14 cellular contexts compared by ENCODE assay signal in the genomic region with DNA sequence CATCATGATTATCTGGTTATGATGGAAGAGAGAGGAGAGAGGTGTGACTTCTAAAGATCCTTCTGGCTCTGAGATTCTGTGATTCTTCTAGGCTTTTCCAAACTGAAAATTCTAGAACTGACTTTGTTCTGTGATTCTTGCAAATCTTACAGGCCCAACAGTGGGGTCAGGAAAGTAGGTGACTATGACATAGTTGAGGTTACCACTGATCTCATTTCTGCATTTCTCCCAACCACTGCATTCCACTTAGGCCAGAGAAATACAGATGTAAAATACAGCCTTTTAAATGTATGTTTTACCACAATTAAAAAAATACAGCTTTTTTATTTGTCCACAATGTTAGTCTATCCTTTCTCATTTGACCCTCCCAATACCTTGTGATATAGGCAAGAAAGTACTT.
DNase-seq lines count a peak whose midpoint lies in the region; ATAC-seq and TF ChIP-seq lines count a peak whose summit lies in the region.
"Had no signal": no experiment of that assay in that cellular context is flagged by ENCODE, and none has a peak within 500 bp of the region (broad histone marks: within the 10 kb centered on the region; RNA-seq: fewer than 3 reads in every experiment).

No MANE protein-coding gene starts in this region.

- DNase-seq in AG10803 (ENCODE audit: low read depth) (peak; percentile 94), astrocyte of the spinal cord (ENCODE audit: low read depth, low spot score) (peak; percentile 93), NCI-H82 (lab: John Stamatoyannopoulos, UW) (no peak), pons (ENCODE audit: low spot score) (no peak)
- no peak for DNase-seq in naive thymus-derived CD8-positive, alpha-beta T cell
- DNase-seq in activated CD4-positive, alpha-beta T cell treated with anti-CD3 and anti-CD28 coated beads, Interleukin-2, amount 10 ng/mL, durations not matched to agents 7 days and 5 days = no peak
- DNase-seq: activated CD4-positive, alpha-beta memory T cell treated with anti-CD3 and anti-CD28 coated beads for 36 hours; Calu3; cerebellar nuclear complex; NCI-H2171 treated with DMSO at 0.1 percent for 48 hours; occipital lobe; SHP77 had no signal

- no peak overlapping the region for H3K4me3 ChIP-seq in AG10803 (ENCODE audit: low read length)
- H3K4me3 ChIP-seq in astrocyte of the spinal cord (ENCODE audit: low read depth, low read length) = no peak overlapping the region

- H3K36me3 Mint-ChIP-seq in naive thymus-derived CD8-positive, alpha-beta T cell = peaks cover 0 to 4% (median 0%) of the 10 kb centered on the region in 3 donors
- H3K36me3 Mint-ChIP-seq in activated CD4-positive, alpha-beta T cell treated with anti-CD3 and anti-CD28 coated beads, Interleukin-2, amount 10 ng/mL, durations not matched to agents 7 days and 5 days (ENCODE audit: low read depth) = peaks cover 46% of the 10 kb centered on the region

- no peaks in the 10 kb centered on the region for H3K27me3 Mint-ChIP-seq in naive thymus-derived CD8-positive, alpha-beta T cell
- no peaks in the 10 kb centered on the region for H3K27me3 Mint-ChIP-seq in activated CD4-positive, alpha-beta T cell treated with anti-CD3 and anti-CD28 coated beads, Interleukin-2, amount 10 ng/mL, durations not matched to agents 7 days and 5 days
- H3K27me3 Mint-ChIP-seq: activated CD4-positive, alpha-beta memory T cell treated with anti-CD3 and anti-CD28 coated beads for 36 hours had no signal

- peak overlapping the region in 8 of 10 donors; percentile 18 to 91 (median 82) for H3K27ac Mint-ChIP-seq in naive thymus-derived CD8-positive, alpha-beta T cell
- no peak overlapping the region for H3K27ac Mint-ChIP-seq in activated CD4-positive, alpha-beta T cell treated with anti-CD3 and anti-CD28 coated beads, Interleukin-2, amount 10 ng/mL, durations not matched to agents 7 days and 5 days
- H3K27ac Mint-ChIP-seq: activated CD4-positive, alpha-beta memory T cell treated with anti-CD3 and anti-CD28 coated beads for 36 hours had no signal

- H3K9me3 Mint-ChIP-seq in naive thymus-derived CD8-positive, alpha-beta T cell = no peaks in the 10 kb centered on the region
- H3K9me3 Mint-ChIP-seq in activated CD4-positive, alpha-beta T cell treated with anti-CD3 and anti-CD28 coated beads, Interleukin-2, amount 10 ng/mL, durations not matched to agents 7 days and 5 days = no peaks in the 10 kb centered on the region
- H3K9me3 Mint-ChIP-seq: activated CD4-positive, alpha-beta memory T cell treated with anti-CD3 and anti-CD28 coated beads for 36 hours had no signal

- POLR2A ChIA-PET in naive thymus-derived CD8-positive, alpha-beta T cell (lab: Charles Lee) = interaction anchor here (1.0 to 13.0 kb wide), 3 partner anchors 10 to 82 kb away, joined by 3 to 139 read pairs (median 6); partner anchors contain the start of gene STIM1
- POLR2A ChIA-PET in activated CD4-positive, alpha-beta T cell treated with anti-CD3 and anti-CD28 coated beads, Interleukin-2, amount 10 ng/mL, durations not matched to agents 7 days and 5 days (lab: Charles Lee) = no interaction called here

- peaks cover 57 to 93% (median 91%) of the 10 kb centered on the region in 4 donors for H3K4me1 Mint-ChIP-seq in naive thymus-derived CD8-positive, alpha-beta T cell
- H3K4me1 Mint-ChIP-seq in activated CD4-positive, alpha-beta T cell treated with anti-CD3 and anti-CD28 coated beads, Interleukin-2, amount 10 ng/mL, durations not matched to agents 7 days and 5 days = peaks cover 81% of the 10 kb centered on the region

- in situ Hi-C loops in astrocyte of the spinal cord (cut with HindIII; ENCODE audit: low sequenced_read_pairs) = no loop called here

- CTCF ChIA-PET in activated CD4-positive, alpha-beta T cell treated with anti-CD3 and anti-CD28 coated beads, Interleukin-2, amount 10 ng/mL, durations not matched to agents 7 days and 5 days (lab: Charles Lee) = interaction anchor here (2.1 kb wide), 1 partner anchor 84 kb away, joined by 9 read pairs; the partner anchor contains the start of gene STIM1

- TF ChIP-seq CTCF in AG10803 (conservative IDR thresholded peaks at IDR 0.05; ENCODE audit: low read length) (no peak), astrocyte of the spinal cord (IDR thresholded peaks at IDR 0.05; ENCODE audit: low read depth, low read length) (no peak)

- H3K4me3 Mint-ChIP-seq in naive thymus-derived CD8-positive, alpha-beta T cell = no peak overlapping the region
- H3K4me3 Mint-ChIP-seq in activated CD4-positive, alpha-beta T cell treated with anti-CD3 and anti-CD28 coated beads, Interleukin-2, amount 10 ng/mL, durations not matched to agents 7 days and 5 days = no peak overlapping the region
- H3K4me3 Mint-ChIP-seq: activated CD4-positive, alpha-beta memory T cell treated with anti-CD3 and anti-CD28 coated beads for 36 hours had no signal

- ATAC-seq in HG02973 (IDR thresholded peaks at IDR 0.05; ENCODE audit: unreplicated experiment) = peak; percentile 49
- ATAC-seq in naive thymus-derived CD8-positive, alpha-beta T cell = no peak
- ATAC-seq in HG03039 (IDR thresholded peaks at IDR 0.05; ENCODE audit: unreplicated experiment) = no peak

Comparison
In these comparisons a context has a peak if more than half of its experiments do, and no peak if none do; other contexts are left out.
1. DNase-seq: peak in AG10803 (single experiment) and astrocyte of the spinal cord (single experiment); none in naive thymus-derived CD8-positive, alpha-beta T cell (0 of 10), NCI-H82 (single experiment), pons (single experiment) and activated CD4-positive, alpha-beta T cell treated with anti-CD3 and anti-CD28 coated beads, Interleukin-2, amount 10 ng/mL, durations not matched to agents 7 days and 5 days (single experiment).